In genomic region chr11:102553835-102554282, GRCh38 we compare ENCODE assay signal across 12 cellular contexts. TPM values are rescaled to one million over a fixed set of nuclear protein-coding genes. Genes with fewer than 3 reads are reported as not detected.
A peak's percentile ranks its signal among the peaks of the same experiment; 100 is the strongest.
DNase-seq lines count a peak whose midpoint lies in the region; ATAC-seq and TF ChIP-seq lines count a peak whose summit lies in the region.
"Had no signal": no experiment of that assay in that cellular context is flagged by ENCODE, and none has a peak within 500 bp of the region (broad histone marks: within the 10 kb centered on the region; RNA-seq: fewer than 3 reads in every experiment).

No MANE protein-coding gene starts in this region.

- peak; percentile 36 for ATAC-seq in stimulated activated naive CD8-positive, alpha-beta T cell treated with anti-CD3 and anti-CD28 coated beads, Interleukin-15, Interleukin-2, amounts not matched to agents 100 U/mL and 50 U/mL, for 24 hours
- ATAC-seq in stimulated activated naive CD8-positive, alpha-beta T cell treated with anti-CD3 and anti-CD28 coated beads, Interleukin-15, amount 100 ng/mL, for 72 hours = no peak
- peak; percentile 90 for ATAC-seq in HG02852 (IDR thresholded peaks at IDR 0.05; ENCODE audit: unreplicated experiment)

- H3K4me3 ChIP-seq in Peyer's patch (no peak overlapping the region), WERI-Rb-1 (ENCODE audit: low read depth, low read length) (no peak overlapping the region)

- H3K4me3 Mint-ChIP-seq in stimulated activated naive CD8-positive, alpha-beta T cell treated with anti-CD3 and anti-CD28 coated beads, Interleukin-15, amount 100 ng/mL, for 72 hours = no peak overlapping the region
- H3K4me3 Mint-ChIP-seq: activated naive CD8-positive, alpha-beta T cell treated with anti-CD3 and anti-CD28 coated beads, Interleukin-2, amount 10 ng/mL, durations not matched to agents 7 days and 5 days had no signal

- H3K27ac Mint-ChIP-seq in stimulated activated naive CD8-positive, alpha-beta T cell treated with anti-CD3 and anti-CD28 coated beads, Interleukin-15, amount 100 ng/mL, for 72 hours = no peak overlapping the region
- H3K27ac Mint-ChIP-seq: activated naive CD8-positive, alpha-beta T cell treated with anti-CD3 and anti-CD28 coated beads, Interleukin-2, amount 10 ng/mL, durations not matched to agents 7 days and 5 days had no signal

- H3K27me3 ChIP-seq in Peyer's patch (no peaks in the 10 kb centered on the region), WERI-Rb-1 (ENCODE audit: insufficient read depth, low read depth, severe bottlenecking) (no peaks in the 10 kb centered on the region)

- no peak for DNase-seq in stimulated activated naive CD8-positive, alpha-beta T cell treated with anti-CD3 and anti-CD28 coated beads, Interleukin-15, Interleukin-2, amounts not matched to agents 100 U/mL and 50 U/mL, for 24 hours
- DNase-seq in stimulated activated naive CD8-positive, alpha-beta T cell treated with anti-CD3 and anti-CD28 coated beads, Interleukin-15, amount 100 ng/mL, for 72 hours = no peak
- DNase-seq in LoVo (ENCODE audit: low spot score) (peak; percentile 39), Peyer's patch (no peak), NAMALWA (ENCODE audit: low spot score) (no peak), WERI-Rb-1 (no peak), SK-N-DZ (ENCODE audit: low spot score) (no peak)
- DNase-seq: activated naive CD8-positive, alpha-beta T cell treated with anti-CD3 and anti-CD28 coated beads, Interleukin-2, amount 10 ng/mL, durations not matched to agents 7 days and 5 days; NCI-H2171 had no signal

- H3K27ac ChIP-seq in Peyer's patch = no peak overlapping the region
- no peak overlapping the region for H3K27ac ChIP-seq in WERI-Rb-1

- no peaks in the 10 kb centered on the region for H3K9me3 Mint-ChIP-seq in stimulated activated naive CD8-positive, alpha-beta T cell treated with anti-CD3 and anti-CD28 coated beads, Interleukin-15, amount 100 ng/mL, for 72 hours
- H3K9me3 Mint-ChIP-seq: activated naive CD8-positive, alpha-beta T cell treated with anti-CD3 and anti-CD28 coated beads, Interleukin-2, amount 10 ng/mL, durations not matched to agents 7 days and 5 days had no signal

- no peaks in the 10 kb centered on the region for H3K9me3 ChIP-seq in Peyer's patch
- H3K9me3 ChIP-seq in WERI-Rb-1 (ENCODE audit: severe bottlenecking) = no peaks in the 10 kb centered on the region

- H3K4me1 ChIP-seq in Peyer's patch = no peaks in the 10 kb centered on the region

- TF ChIP-seq POLR2A in Peyer's patch (IDR thresholded peaks at IDR 0.05) = no peak

- H3K27me3 Mint-ChIP-seq in stimulated activated naive CD8-positive, alpha-beta T cell treated with anti-CD3 and anti-CD28 coated beads, Interleukin-15, amount 100 ng/mL, for 72 hours = no peaks in the 10 kb centered on the region
- H3K27me3 Mint-ChIP-seq: activated naive CD8-positive, alpha-beta T cell treated with anti-CD3 and anti-CD28 coated beads, Interleukin-2, amount 10 ng/mL, durations not matched to agents 7 days and 5 days had no signal

- no peaks in the 10 kb centered on the region for H3K36me3 ChIP-seq in Peyer's patch
- no peaks in the 10 kb centered on the region for H3K36me3 ChIP-seq in WERI-Rb-1

- no peak for TF ChIP-seq CTCF in Peyer's patch (IDR thresholded peaks at IDR 0.05)
- TF ChIP-seq CTCF in WERI-Rb-1 (IDR thresholded peaks at IDR 0.05; ENCODE audit: low read depth, low read length) = no peak

- peaks cover under 1% of the 10 kb centered on the region for H3K4me1 Mint-ChIP-seq in stimulated activated naive CD8-positive, alpha-beta T cell treated with anti-CD3 and anti-CD28 coated beads, Interleukin-15, amount 100 ng/mL, for 72 hours
- H3K4me1 Mint-ChIP-seq: activated naive CD8-positive, alpha-beta T cell treated with anti-CD3 and anti-CD28 coated beads, Interleukin-2, amount 10 ng/mL, durations not matched to agents 7 days and 5 days had no signal

RNA-seq across cellular contexts. Expression of gene MMP7, which starts 23.3 kb away (rescaled TPM):
- 1 to 10 TPM in 1 of 4 donors, not detected in 3; 1.1 TPM for total RNA-seq in Peyer's patch
- not detected in 2 replicates for polyA plus RNA-seq in SK-N-DZ (2014; cell fraction: cytosol; rRNA removed)
- polyA plus RNA-seq in SK-N-DZ (2014; cell fraction: nucleus; rRNA removed) = not detected in 2 replicates
- total RNA-seq: activated naive CD8-positive, alpha-beta T cell treated with anti-CD3 and anti-CD28 coated beads, Interleukin-2, amount 10 ng/mL, durations not matched to agents 7 days and 5 days; G401; pulmonary artery endothelial cell had no signal
